In genomic region chr11:129959687-129960086, GRCh38 we compare ENCODE assay signal across 18 cellular contexts.
"Had no signal": no experiment of that assay in that cellular context is flagged by ENCODE, and none has a peak within 500 bp of the region (broad histone marks: within the 10 kb centered on the region; RNA-seq: fewer than 3 reads in every experiment).

No MANE protein-coding gene starts in this region.

- H3K4me3 ChIP-seq: adrenal gland, colonic mucosa, heart right ventricle, left ventricle myocardium inferior, suprapubic skin, upper lobe of left lung had no signal

- H3K27me3 ChIP-seq: adrenal gland, colonic mucosa, foreskin keratinocyte, heart right ventricle, suprapubic skin, upper lobe of left lung had no signal

- H3K36me3 ChIP-seq: adrenal gland, colonic mucosa had no signal

- H3K27me3 Mint-ChIP-seq: progenitor cell of endocrine pancreas had no signal

- H3K4me3 Mint-ChIP-seq: nephron; stimulated activated effector memory CD8-positive, alpha-beta T cell treated with anti-CD3 and anti-CD28 coated beads, Interleukin-12 subunit alpha, Interleukin-12 subunit beta, amount 100 ng/mL, for 72 hours had no signal

- H3K9me3 ChIP-seq: adrenal gland, colonic mucosa, heart right ventricle, left ventricle myocardium inferior, suprapubic skin, upper lobe of left lung had no signal

- ATAC-seq: right cardiac atrium had no signal

- H3K4me1 Mint-ChIP-seq: nephron had no signal

- H3K9me3 Mint-ChIP-seq: nephron; stimulated activated effector memory CD8-positive, alpha-beta T cell treated with anti-CD3 and anti-CD28 coated beads, Interleukin-12 subunit alpha, Interleukin-12 subunit beta, amount 100 ng/mL, for 72 hours had no signal

- DNase-seq: activated CD4-positive, alpha-beta T cell treated with anti-CD3 and anti-CD28 coated beads, Interleukin-2, amount 50 U/mL, for 4 hours; activated CD4-positive, CD25-positive, alpha-beta regulatory T cell treated with anti-CD3 and anti-CD28 coated beads, Interleukin-2, amount 50 U/mL, for 72 hours; activated naive CD4-positive, alpha-beta T cell treated with anti-CD3 and anti-CD28 coated beads, Interleukin-2, amount 50 U/mL, for 16 hours; activated T-cell treated with anti-CD3 and anti-CD28 coated beads, Interleukin-2, amount 50 U/mL, for 1 hour; caudate nucleus; colonic mucosa; heart right ventricle; left ventricle myocardium inferior; mesendoderm; occipital lobe; right cardiac atrium; upper lobe of left lung had no signal

- H3K27ac Mint-ChIP-seq: nephron; progenitor cell of endocrine pancreas; stimulated activated effector memory CD8-positive, alpha-beta T cell treated with anti-CD3 and anti-CD28 coated beads, Interleukin-12 subunit alpha, Interleukin-12 subunit beta, amount 100 ng/mL, for 72 hours had no signal
